Comparison of ENCODE assay signal across 16 cellular contexts in genomic region chr1:111654839-111655238, GRCh38. TPM values are rescaled to one million over a fixed set of nuclear protein-coding genes. Genes with fewer than 3 reads are reported as not detected.
DNase-seq lines count a peak whose midpoint lies in the region; ATAC-seq and TF ChIP-seq lines count a peak whose summit lies in the region.
"Had no signal": no experiment of that assay in that cellular context is flagged by ENCODE, and none has a peak within 500 bp of the region (broad histone marks: within the 10 kb centered on the region; RNA-seq: fewer than 3 reads in every experiment).

No MANE protein-coding gene starts in this region.

- no peak for TF ChIP-seq CTCF in sigmoid colon (IDR thresholded peaks at IDR 0.05)

- H3K36me3 ChIP-seq in sigmoid colon, result no peaks in the 10 kb centered on the region
- H3K36me3 ChIP-seq: adrenal gland, suprapubic skin had no signal

- H3K27ac ChIP-seq in sigmoid colon, result peak overlapping the region in 3 of 4 donors; percentile 29 to 59 (median 48)
- H3K27ac ChIP-seq: 22Rv1, suprapubic skin had no signal

- DNase-seq in activated CD4-positive, CD25-positive, alpha-beta regulatory T cell treated with anti-CD3 and anti-CD28 coated beads, Interleukin-2, amount 50 U/mL, for 72 hours, result no peak
- DNase-seq in sigmoid colon, result no peak
- no peak for DNase-seq in pons (ENCODE audit: low spot score)
- DNase-seq in GM19238 (ENCODE audit: insufficient read length, low spot score), result no peak
- DNase-seq: activated CD4-positive, alpha-beta T cell treated with anti-CD3 and anti-CD28 coated beads, Interleukin-2, amount 50 U/mL, for 1 hour; GOT3; KG1; OCI-M1; SW 1271 had no signal

- intact Hi-C loops in sigmoid colon (cut with DNase I), result loop anchor here (5.0 kb wide), 1 partner anchor 43 kb away; no protein-coding TSS in a partner anchor

- H3K4me3 ChIP-seq in sigmoid colon, result no peak overlapping the region
- H3K4me3 ChIP-seq: adrenal gland, suprapubic skin had no signal

- peaks cover 0 to 81% (median 39%) of the 10 kb centered on the region in 4 donors for H3K4me1 ChIP-seq in sigmoid colon

- no peak for TF ChIP-seq EP300 in sigmoid colon (IDR thresholded peaks at IDR 0.05)

- no peak for TF ChIP-seq POLR2A in sigmoid colon (IDR thresholded peaks at IDR 0.05)

- no peaks in the 10 kb centered on the region for H3K9me3 ChIP-seq in sigmoid colon
- H3K9me3 ChIP-seq: adrenal gland, suprapubic skin had no signal

- no peaks in the 10 kb centered on the region for H3K27me3 ChIP-seq in sigmoid colon
- H3K27me3 ChIP-seq: adrenal gland, suprapubic skin had no signal

- WGBS in sigmoid colon, 2 donors, result 63 to 77% methylated on average over 4 of the region's 4 CpGs

- ATAC-seq in activated CD4-positive, CD25-positive, alpha-beta regulatory T cell treated with anti-CD3 and anti-CD28 coated beads, Interleukin-2, amount 50 U/mL, for 24 hours, result peak; percentile 53 to 78
- peak; percentile 78 for ATAC-seq in GM21576 (IDR thresholded peaks at IDR 0.05; ENCODE audit: unreplicated experiment)
- peak; percentile 70 for ATAC-seq in HG03558 (IDR thresholded peaks at IDR 0.05; ENCODE audit: extremely low read depth, unreplicated experiment)
- no peak for ATAC-seq in HG03159 (IDR thresholded peaks at IDR 0.05; ENCODE audit: unreplicated experiment)

RNA-seq across cellular contexts. Expression of gene RAP1A, which starts 35.2 kb away (rescaled TPM):
- 100 to 1,000 TPM; 213 to 381 (median 301) TPM for total RNA-seq in sigmoid colon
- polyA plus RNA-seq in sigmoid colon, result 100 to 1,000 TPM in 2 of 3 donors, 10 to 100 TPM in 1; 87.5 to 205 (median 178) TPM
